Comparison of ENCODE assay signal across 12 cellular contexts in the genomic region with DNA sequence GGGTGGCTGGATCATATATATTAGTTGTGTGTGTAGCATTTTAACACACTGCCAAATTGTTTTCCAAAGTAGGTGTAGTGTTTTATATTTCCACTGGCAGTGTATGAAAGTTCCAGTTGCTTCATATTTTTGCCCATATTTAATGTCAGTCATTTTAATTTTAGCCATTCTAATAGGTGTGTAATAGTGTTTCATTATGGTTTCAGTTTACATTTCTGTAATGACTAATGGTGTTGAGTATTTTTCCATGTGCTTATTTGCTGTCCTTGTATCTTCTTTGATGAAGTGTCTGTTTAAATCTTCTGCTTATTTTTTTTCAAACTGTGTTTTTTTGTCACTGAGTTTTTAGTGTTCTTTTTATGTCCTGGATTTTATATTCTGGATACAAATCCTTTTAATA. TPM values are rescaled to one million over a fixed set of nuclear protein-coding genes. Genes with fewer than 3 reads are reported as not detected.
DNase-seq lines count a peak whose midpoint lies in the region; ATAC-seq and TF ChIP-seq lines count a peak whose summit lies in the region.
"Had no signal": no experiment of that assay in that cellular context is flagged by ENCODE, and none has a peak within 500 bp of the region (broad histone marks: within the 10 kb centered on the region; RNA-seq: fewer than 3 reads in every experiment).

No MANE protein-coding gene starts in this region.

- H3K27me3 ChIP-seq in endodermal cell (ENCODE audit: control insufficient read depth, insufficient read depth, low read length, poor library complexity, severe bottlenecking) = no peaks in the 10 kb centered on the region
- H3K27me3 ChIP-seq: heart left ventricle had no signal

- peak; percentile 81 for ATAC-seq in GM18858 (IDR thresholded peaks at IDR 0.05; ENCODE audit: unreplicated experiment)
- ATAC-seq in HG03354 (IDR thresholded peaks at IDR 0.05; ENCODE audit: poor library complexity, severe bottlenecking, unreplicated experiment) = peak; percentile 56
- ATAC-seq in GM21723 (IDR thresholded peaks at IDR 0.05; ENCODE audit: unreplicated experiment) = no peak
- ATAC-seq: heart left ventricle had no signal

- H3K27ac Mint-ChIP-seq in chondrocyte (ENCODE audit: unreplicated experiment) = peak overlapping the region; percentile 57
- no peak overlapping the region for H3K27ac Mint-ChIP-seq in endodermal cell

- no peaks in the 10 kb centered on the region for H3K27me3 Mint-ChIP-seq in chondrocyte (ENCODE audit: low read depth)
- no peaks in the 10 kb centered on the region for H3K27me3 Mint-ChIP-seq in endodermal cell (ENCODE audit: insufficient read depth)

- TF ChIP-seq CTCF in chondrocyte (IDR thresholded peaks at IDR 0.05) = no peak
- no peak for TF ChIP-seq CTCF in endodermal cell (conservative IDR thresholded peaks at IDR 0.05)

- peaks cover 16% of the 10 kb centered on the region for H3K36me3 ChIP-seq in endodermal cell (ENCODE audit: control insufficient read depth, insufficient read depth, low read length)

- no peak overlapping the region for H3K4me3 ChIP-seq in endodermal cell (ENCODE audit: low read length)
- H3K4me3 ChIP-seq: heart left ventricle had no signal

- DNase-seq in EH (ENCODE audit: low read depth) (peak; percentile 15), chondrocyte (ENCODE audit: low spot score) (no peak), endodermal cell (no peak), NCI-H345 (lab: John Stamatoyannopoulos, UW) (no peak)
- DNase-seq in stimulated activated naive CD4-positive, alpha-beta T cell treated with Interleukin-2 at 50 U/mL for 16 hours (lab: John Stamatoyannopoulos, UW) = no peak
- DNase-seq: heart left ventricle, kidney glomerular epithelial cell, NCI-H1417, NCI-H226 had no signal

- H3K4me3 Mint-ChIP-seq in chondrocyte (ENCODE audit: unreplicated experiment) (no peak overlapping the region), endodermal cell (no peak overlapping the region)

- H3K9me3 ChIP-seq in endodermal cell (ENCODE audit: control insufficient read depth, low read length) = peaks cover 23% of the 10 kb centered on the region

- H3K9ac ChIP-seq in endodermal cell (ENCODE audit: extremely low read depth, low read length, poor library complexity, severe bottlenecking) = no peak overlapping the region

- no peaks in the 10 kb centered on the region for H3K4me1 ChIP-seq in endodermal cell (ENCODE audit: control insufficient read depth, insufficient read depth, low read length)

- H3K9me3 Mint-ChIP-seq in chondrocyte (ENCODE audit: low read depth) (peaks cover 5% of the 10 kb centered on the region), endodermal cell (peaks cover 17% of the 10 kb centered on the region)

- H3K36me3 Mint-ChIP-seq in chondrocyte (ENCODE audit: low read depth) = peaks cover 6% of the 10 kb centered on the region
- peaks cover 28% of the 10 kb centered on the region for H3K36me3 Mint-ChIP-seq in endodermal cell (ENCODE audit: low read depth)

- H3K4me1 Mint-ChIP-seq in chondrocyte (ENCODE audit: low read depth) = peaks cover 20% of the 10 kb centered on the region
- H3K4me1 Mint-ChIP-seq in endodermal cell = no peaks in the 10 kb centered on the region

- H3K27ac ChIP-seq in endodermal cell (ENCODE audit: low read depth, low read length) = no peak overlapping the region

RNA-seq across cellular contexts. Expression of a gene that starts 8.7 kb away (rescaled TPM):
- total RNA-seq in chondrocyte = 31.3 to 40.2 TPM (median 36.1 TPM) in 3 replicates
- total RNA-seq in endodermal cell = 10 to 100 TPM; 34.2 to 45.6 TPM
- polyA plus RNA-seq in endodermal cell (2013, experiment 1 of 2) = 34.0 TPM
- polyA plus RNA-seq in endodermal cell (2013, experiment 2 of 2) = 29.0 TPM
